Comparison of ENCODE assay signal across 18 cellular contexts in the genomic region with DNA sequence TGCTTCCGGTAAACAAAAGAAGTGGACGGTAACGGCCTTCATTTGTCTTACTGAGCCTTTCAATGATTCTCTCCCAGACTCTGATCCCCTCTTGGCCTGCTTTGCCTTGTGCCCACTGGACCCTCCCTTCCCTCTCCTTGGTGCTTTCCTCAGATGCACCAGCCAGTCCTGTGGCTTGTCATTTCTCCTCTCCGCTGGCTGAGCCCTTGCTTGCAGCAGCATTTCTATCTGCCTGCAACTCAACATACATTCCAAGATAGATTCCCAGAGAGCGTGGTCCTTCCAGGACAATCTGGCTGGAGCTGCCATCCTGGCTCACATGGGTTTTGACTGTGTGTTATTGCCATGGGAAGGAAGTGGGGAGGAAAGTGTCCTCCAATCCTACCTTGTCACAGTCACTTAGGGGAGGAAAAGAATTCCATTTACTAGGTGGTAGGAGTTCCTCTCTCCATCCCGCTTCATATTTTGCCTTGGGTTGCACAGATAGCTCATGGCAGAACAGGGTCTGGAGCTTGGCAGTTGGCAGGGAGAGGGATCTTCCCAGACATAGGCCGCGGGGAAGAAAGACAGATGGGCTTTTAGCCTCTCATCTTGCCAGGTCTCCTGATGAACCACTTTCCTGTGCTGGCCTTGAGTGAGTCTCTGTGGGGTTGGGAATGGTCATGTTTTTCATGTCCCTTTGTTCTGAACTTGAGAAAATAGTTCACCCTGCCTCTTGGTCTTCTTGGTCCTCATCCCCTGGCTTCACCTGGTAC.
DNase-seq lines count a peak whose midpoint lies in the region; ATAC-seq and TF ChIP-seq lines count a peak whose summit lies in the region.
"Had no signal": no experiment of that assay in that cellular context is flagged by ENCODE, and none has a peak within 500 bp of the region (broad histone marks: within the 10 kb centered on the region; RNA-seq: fewer than 3 reads in every experiment).

No MANE protein-coding gene starts in this region.

- peaks cover 12% of the 10 kb centered on the region for H3F3A ChIP-seq in neural cell (ENCODE audit: insufficient read depth, low read length, poor library complexity, severe bottlenecking)

- peak overlapping the region in 3 of 10 experiments; percentile 26 to 37 (median 36); a peak in 2 of 20 replicates for H3K4me3 ChIP-seq in BLaER1 treated with 17β-estradiol and CSF1 and Interleukin-3, amounts not matched to agents 10 nM and 100 nM
- H3K4me3 ChIP-seq in neural cell (ENCODE audit: low read length): peak overlapping the region; percentile 93
- H3K4me3 ChIP-seq: GM23248 had no signal

- no peak overlapping the region for H2AFZ ChIP-seq in neural cell (ENCODE audit: low read depth, low read length)
- H2AFZ ChIP-seq: GM23248 had no signal

- peaks cover 55 to 100% (median 90%) of the 10 kb centered on the region in 10 experiments for H3K4me1 ChIP-seq in BLaER1 treated with 17β-estradiol and CSF1 and Interleukin-3, amounts not matched to agents 10 nM and 100 nM

- H3K4me2 ChIP-seq in BLaER1 treated with 17β-estradiol and CSF1 and Interleukin-3, amounts not matched to agents 10 nM and 100 nM: peak overlapping the region in 9 of 11 experiments; percentile 68 to 98 (median 78); a peak in 18 of 22 replicates
- peak overlapping the region; percentile 76 for H3K4me2 ChIP-seq in neural cell (ENCODE audit: low read length)

- peak overlapping the region in 4 of 11 experiments; percentile 1 to 54 (median 24); a peak in 3 of 22 replicates for H3K27ac ChIP-seq in BLaER1 treated with 17β-estradiol and CSF1 and Interleukin-3, amounts not matched to agents 10 nM and 100 nM
- peak overlapping the region; percentile 27 for H3K27ac ChIP-seq in angular gyrus (ENCODE audit: low read depth, low read length)
- peak overlapping the region; percentile 96 for H3K27ac ChIP-seq in neural cell (ENCODE audit: low read length)
- H3K27ac ChIP-seq: 22Rv1, GM23248, HL-60 had no signal

- H3K9me3 ChIP-seq in BLaER1 treated with 17β-estradiol and CSF1 and Interleukin-3, amounts not matched to agents 10 nM and 100 nM (replicated peaks in 1 of 11): no peaks in the 10 kb centered on the region
- no peaks in the 10 kb centered on the region for H3K9me3 ChIP-seq in neural cell (ENCODE audit: low read length)

- no peak for TF ChIP-seq CTCF in neural cell (IDR thresholded peaks at IDR 0.05; ENCODE audit: poor library complexity, severe bottlenecking)

- no peaks in the 10 kb centered on the region for H3K36me3 ChIP-seq in BLaER1 treated with 17β-estradiol and CSF1 and Interleukin-3, amounts not matched to agents 10 nM and 100 nM
- H3K36me3 ChIP-seq in neural cell (ENCODE audit: insufficient read depth, low read length): peaks cover under 1% of the 10 kb centered on the region

- H3K9ac ChIP-seq in BLaER1 treated with 17β-estradiol and CSF1 and Interleukin-3, amounts not matched to agents 10 nM and 100 nM: peak overlapping the region in 3 of 11 experiments; percentile 49 to 66 (median 64); a peak in 5 of 22 replicates
- H3K9ac ChIP-seq in neural cell (ENCODE audit: low read length): peak overlapping the region; percentile 74
- H3K9ac ChIP-seq: GM23248 had no signal

- peaks cover 51% of the 10 kb centered on the region for H3K79me2 ChIP-seq in neural cell (replicated peaks; ENCODE audit: insufficient read depth, low read length)

- peaks cover 0 to 72% (median 4%) of the 10 kb centered on the region in 11 experiments; a peak in 12 of 22 replicates for H3K27me3 ChIP-seq in BLaER1 treated with 17β-estradiol and CSF1 and Interleukin-3, amounts not matched to agents 10 nM and 100 nM
- no peaks in the 10 kb centered on the region for H3K27me3 ChIP-seq in neural cell (ENCODE audit: insufficient read depth, low read depth, low read length)

- no peak for TF ChIP-seq RAD21 in neural cell (conservative IDR thresholded peaks at IDR 0.05)

- peaks cover 0 to 52% (median 0%) of the 10 kb centered on the region in 11 experiments; a peak in 5 of 22 replicates for H4K20me1 ChIP-seq in BLaER1 treated with 17β-estradiol and CSF1 and Interleukin-3, amounts not matched to agents 10 nM and 100 nM
- H4K20me1 ChIP-seq in neural cell (ENCODE audit: insufficient read depth): no peaks in the 10 kb centered on the region

- no peak for ATAC-seq in HG03175 (IDR thresholded peaks at IDR 0.05; ENCODE audit: unreplicated experiment)
- ATAC-seq: HCT116, Panc1 had no signal

- TF ChIP-seq EP300 in neural cell (conservative IDR thresholded peaks at IDR 0.05; ENCODE audit: poor library complexity, severe bottlenecking): no peak

- H3K9me2 ChIP-seq in neural cell (ENCODE audit: insufficient read depth, low read length): no peaks in the 10 kb centered on the region

- DNase-seq in NCI-H1092 treated with DMSO at 0.1 percent for 48 hours (lab: John Stamatoyannopoulos, UW) (peak; percentile 21), NCI-H1092 (lab: John Stamatoyannopoulos, UW) (no peak), NCI-H510A (lab: John Stamatoyannopoulos, UW) (no peak), SW480 (ENCODE audit: low spot score) (no peak)
- DNase-seq: DND-41, GF-D8, GM23248, MM.1S, NCI-H2029 treated with DMSO at 0.1 percent for 48 hours, SHP77 had no signal

TF ChIP-seq in neural cell, 6 proteins besides CTCF, POLR2A, EP300 and RAD21:
- TF ChIP-seq SMC3 (conservative IDR thresholded peaks at IDR 0.05; ENCODE audit: poor library complexity) (no peak), POLR2AphosphoS5 (IDR thresholded peaks at IDR 0.05) (no peak), EZH2 (IDR thresholded peaks at IDR 0.05; ENCODE audit: borderline replicate concordance, insufficient read depth, low read length, poor library complexity, severe bottlenecking) (no peak), MXI1 (conservative IDR thresholded peaks at IDR 0.05; ENCODE audit: poor library complexity, severe bottlenecking) (no peak), TAF1 (IDR thresholded peaks at IDR 0.05; ENCODE audit: low read depth) (no peak)
- TF ChIP-seq, protein P1, sequence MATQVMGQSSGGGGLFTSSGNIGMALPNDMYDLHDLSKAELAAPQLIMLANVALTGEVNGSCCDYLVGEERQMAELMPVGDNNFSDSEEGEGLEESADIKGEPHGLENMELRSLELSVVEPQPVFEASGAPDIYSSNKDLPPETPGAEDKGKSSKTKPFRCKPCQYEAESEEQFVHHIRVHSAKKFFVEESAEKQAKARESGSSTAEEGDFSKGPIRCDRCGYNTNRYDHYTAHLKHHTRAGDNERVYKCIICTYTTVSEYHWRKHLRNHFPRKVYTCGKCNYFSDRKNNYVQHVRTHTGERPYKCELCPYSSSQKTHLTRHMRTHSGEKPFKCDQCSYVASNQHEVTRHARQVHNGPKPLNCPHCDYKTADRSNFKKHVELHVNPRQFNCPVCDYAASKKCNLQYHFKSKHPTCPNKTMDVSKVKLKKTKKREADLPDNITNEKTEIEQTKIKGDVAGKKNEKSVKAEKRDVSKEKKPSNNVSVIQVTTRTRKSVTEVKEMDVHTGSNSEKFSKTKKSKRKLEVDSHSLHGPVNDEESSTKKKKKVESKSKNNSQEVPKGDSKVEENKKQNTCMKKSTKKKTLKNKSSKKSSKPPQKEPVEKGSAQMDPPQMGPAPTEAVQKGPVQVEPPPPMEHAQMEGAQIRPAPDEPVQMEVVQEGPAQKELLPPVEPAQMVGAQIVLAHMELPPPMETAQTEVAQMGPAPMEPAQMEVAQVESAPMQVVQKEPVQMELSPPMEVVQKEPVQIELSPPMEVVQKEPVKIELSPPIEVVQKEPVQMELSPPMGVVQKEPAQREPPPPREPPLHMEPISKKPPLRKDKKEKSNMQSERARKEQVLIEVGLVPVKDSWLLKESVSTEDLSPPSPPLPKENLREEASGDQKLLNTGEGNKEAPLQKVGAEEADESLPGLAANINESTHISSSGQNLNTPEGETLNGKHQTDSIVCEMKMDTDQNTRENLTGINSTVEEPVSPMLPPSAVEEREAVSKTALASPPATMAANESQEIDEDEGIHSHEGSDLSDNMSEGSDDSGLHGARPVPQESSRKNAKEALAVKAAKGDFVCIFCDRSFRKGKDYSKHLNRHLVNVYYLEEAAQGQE (IDR thresholded peaks at IDR 0.05; ENCODE audit: borderline replicate concordance): no peak
TF ChIP-seq in neural cell: peak in this region for 0.
